In the genomic region with DNA sequence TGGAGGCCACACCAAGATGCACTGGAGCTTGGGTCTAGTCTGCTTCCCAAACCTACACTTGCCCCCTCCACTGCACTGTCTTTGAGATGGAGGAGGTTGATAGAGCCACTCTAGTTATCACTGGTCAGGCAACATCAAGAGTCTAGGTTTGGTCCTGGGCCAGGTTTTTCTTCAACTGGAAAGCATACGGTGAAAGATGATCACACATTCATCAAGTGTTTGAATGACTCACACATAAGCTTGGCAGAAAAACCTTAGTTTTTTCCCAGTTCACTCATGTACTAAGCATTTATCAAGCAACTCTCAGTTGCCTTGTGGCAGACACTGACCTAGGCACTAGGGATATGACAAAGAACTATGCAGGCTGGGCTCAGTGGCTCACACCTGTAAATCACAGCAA, we compare ENCODE assay signal across 11 cellular contexts.
A peak's percentile ranks its signal among the peaks of the same experiment; 100 is the strongest.
DNase-seq lines count a peak whose midpoint lies in the region; ATAC-seq, FAIRE-seq and TF ChIP-seq lines count a peak whose summit lies in the region.
"Had no signal": no experiment of that assay in that cellular context is flagged by ENCODE, and none has a peak within 500 bp of the region (broad histone marks: within the 10 kb centered on the region; RNA-seq: fewer than 3 reads in every experiment).

No MANE protein-coding gene starts in this region.

- no peaks in the 10 kb centered on the region for H3K36me3 Mint-ChIP-seq in astrocyte (ENCODE audit: low read depth, unreplicated experiment)
- H3K36me3 Mint-ChIP-seq: memory B cell had no signal

- FAIRE-seq in astrocyte (lab: Jason Lieb, UNC) (peak; percentile 99), islet of Langerhans (lab: Jason Lieb, UNC) (peak; percentile 83)

- intact Hi-C loops in IMR-90 (cut with micrococcal nuclease) (no loop called here), ascending aorta (cut with DNase I) (no loop called here)

- CTCF ChIA-PET in IMR-90 (lab: Yijun Ruan, JAX) = interaction anchor here (1.7 kb wide), 1 partner anchor 11 kb away, joined by 6 read pairs; no protein-coding TSS in a partner anchor

- H3K9me1 ChIP-seq in IMR-90 (ENCODE audit: insufficient read depth, low read length) = no peaks in the 10 kb centered on the region

- H3K27ac ChIP-seq in IMR-90 (ENCODE audit: insufficient read depth, low read length) = no peak overlapping the region
- no peak overlapping the region for H3K27ac ChIP-seq in astrocyte (ENCODE audit: low read depth, low read length)
- no peak overlapping the region for H3K27ac ChIP-seq in ascending aorta
- H3K27ac ChIP-seq: right lobe of liver had no signal

- H3K4me2 ChIP-seq in IMR-90 (ENCODE audit: low read depth, low read length) (no peak overlapping the region), astrocyte (ENCODE audit: low read length) (peak overlapping the region; percentile 15)

- H4K8ac ChIP-seq in IMR-90 (ENCODE audit: low read depth in 2 of 2, low read length in 2 of 2) = no peak overlapping the region

- 0% methylated on average over 1 of the region's 1 CpG; no CpG with 5 or more reads in 1 of the 2 experiments for WGBS in IMR-90 (ENCODE audit: extremely low coverage in 2 of 2, insufficient read length in 1 of 2), 2 experiments

- no peak for TF ChIP-seq POLR2A in IMR-90 (IDR thresholded peaks at IDR 0.05; ENCODE audit: low read depth, low read length)

- no peak overlapping the region for H3K4me3 Mint-ChIP-seq in astrocyte (ENCODE audit: unreplicated experiment)
- H3K4me3 Mint-ChIP-seq: memory B cell had no signal

- H3K27me3 Mint-ChIP-seq in astrocyte (ENCODE audit: low read depth, unreplicated experiment) = peaks cover 6% of the 10 kb centered on the region

- H2BK120ac ChIP-seq in IMR-90 (ENCODE audit: low read depth, low read length) = no peak overlapping the region

- H3K4me3 ChIP-seq in IMR-90 (ENCODE audit: insufficient read depth, low read depth, low read length) (no peak overlapping the region), astrocyte (ENCODE audit: insufficient read depth, low read depth, low read length) (no peak overlapping the region), ascending aorta (no peak overlapping the region)
- H3K4me3 ChIP-seq: right lobe of liver had no signal

- H3K36me3 ChIP-seq in IMR-90 (ENCODE audit: control insufficient read depth, insufficient read depth, low read length) = no peaks in the 10 kb centered on the region
- H3K36me3 ChIP-seq in astrocyte (ENCODE audit: insufficient read depth, low read length) = no peaks in the 10 kb centered on the region
- no peaks in the 10 kb centered on the region for H3K36me3 ChIP-seq in ascending aorta
- H3K36me3 ChIP-seq: right lobe of liver had no signal

- H4K5ac ChIP-seq in IMR-90 (ENCODE audit: low read depth, low read length) = no peak overlapping the region

- H3K56ac ChIP-seq in IMR-90 (ENCODE audit: extremely low read depth, insufficient read depth, low read length) = no peak overlapping the region

- no peak for TF ChIP-seq RAD21 in IMR-90 (IDR thresholded peaks at IDR 0.05; ENCODE audit: low read length)

- no peak overlapping the region for H2AK5ac ChIP-seq in IMR-90 (ENCODE audit: low read depth, low read length)

- H2BK15ac ChIP-seq in IMR-90 (ENCODE audit: low read depth, low read length) = no peak overlapping the region

- no peaks in the 10 kb centered on the region for H3K9me3 ChIP-seq in IMR-90 (ENCODE audit: control insufficient read depth, insufficient read depth, low read length)
- H3K9me3 ChIP-seq in astrocyte (ENCODE audit: insufficient read depth, low read depth, low read length) = no peaks in the 10 kb centered on the region
- no peaks in the 10 kb centered on the region for H3K9me3 ChIP-seq in ascending aorta
- H3K9me3 ChIP-seq: right lobe of liver had no signal

- dilution Hi-C loops in IMR-90 (cut with HindIII; ENCODE audit: low sequenced_read_pairs, unreplicated experiment) = no loop called here

- POLR2A ChIA-PET in IMR-90 (lab: Charles Lee; ENCODE audit: unreplicated experiment) = no interaction called here

- H2BK5ac ChIP-seq in IMR-90 (ENCODE audit: low read depth, low read length, poor library complexity, severe bottlenecking) = no peak overlapping the region

- H3K4me1 ChIP-seq in IMR-90 (ENCODE audit: control insufficient read depth, insufficient read depth, low read length) = peaks cover 9% of the 10 kb centered on the region
- H3K4me1 ChIP-seq in astrocyte (ENCODE audit: insufficient read depth, low read length) = peaks cover 10% of the 10 kb centered on the region
- H3K4me1 ChIP-seq in ascending aorta = no peaks in the 10 kb centered on the region
- H3K4me1 ChIP-seq: right lobe of liver had no signal

- TF ChIP-seq CTCF in IMR-90 (conservative IDR thresholded peaks at IDR 0.05; ENCODE audit: low read depth, low read length) (no peak), astrocyte (IDR thresholded peaks at IDR 0.05; ENCODE audit: insufficient read depth, low read depth, low read length) (no peak), GM13976 (IDR thresholded peaks at IDR 0.05; ENCODE audit: borderline replicate concordance, control extremely low read depth, extremely low read depth, insufficient read depth, missing control alignments) (no peak), ascending aorta (IDR thresholded peaks at IDR 0.05) (no peak)

- no peak overlapping the region for H3K4ac ChIP-seq in IMR-90 (ENCODE audit: low read depth, low read length)

- no peaks in the 10 kb centered on the region for H3K79me2 ChIP-seq in astrocyte (ENCODE audit: insufficient read depth, low read length)

- H3K14ac ChIP-seq in IMR-90 (replicated peaks; ENCODE audit: low read depth, low read length) = no peak overlapping the region

- no peak overlapping the region for H3K9ac ChIP-seq in IMR-90 (ENCODE audit: low read depth, low read length)
- H3K9ac ChIP-seq in astrocyte (ENCODE audit: low read length) = no peak overlapping the region

- H4K20me1 ChIP-seq in IMR-90 (ENCODE audit: insufficient read depth, low read length) (no peaks in the 10 kb centered on the region), astrocyte (ENCODE audit: insufficient read depth, low read length) (no peaks in the 10 kb centered on the region)

- H3K18ac ChIP-seq in IMR-90 (ENCODE audit: low read depth, low read length) = no peak overlapping the region

- H2AK9ac ChIP-seq in IMR-90 (replicated peaks; ENCODE audit: low read depth, low read length, poor library complexity) = peak overlapping the region; percentile 12

- H3K23ac ChIP-seq in IMR-90 (ENCODE audit: low read depth, low read length) = no peak overlapping the region

- H3K79me1 ChIP-seq in IMR-90 (ENCODE audit: low read depth in 1 of 2, low read length in 2 of 2) = no peaks in the 10 kb centered on the region

- H3K27ac Mint-ChIP-seq in astrocyte (ENCODE audit: unreplicated experiment) = no peak overlapping the region
- H3K27ac Mint-ChIP-seq: memory B cell had no signal

- peaks cover 8% of the 10 kb centered on the region for H3K4me1 Mint-ChIP-seq in astrocyte (ENCODE audit: low read depth, unreplicated experiment)
- H3K4me1 Mint-ChIP-seq: memory B cell had no signal

- BruUV-seq in IMR-90 (replicated peaks; lab: Mats Ljungman, UMichigan) = no TSS peak

- peak; percentile 33 for DNase-seq in Caki2 (ENCODE audit: low read depth)
- peak; percentile 94 for DNase-seq in IMR-90
- peak; percentile 97 for DNase-seq in astrocyte (ENCODE audit: low read depth)
- no peak for DNase-seq in GM13976 (ENCODE audit: low spot score)
- no peak for DNase-seq in ascending aorta (ENCODE audit: low spot score in 2 of 2)
- DNase-seq: right lobe of liver; stimulated activated naive CD8-positive, alpha-beta T cell treated with anti-CD3 and anti-CD28 coated beads, Interleukin-15, Interleukin-2, amounts not matched to agents 100 U/mL and 50 U/mL, for 24 hours had no signal

- H3K27me3 ChIP-seq in IMR-90 (ENCODE audit: control insufficient read depth, insufficient read depth, low read length) (peaks cover 2% of the 10 kb centered on the region), astrocyte (ENCODE audit: insufficient read depth, low read length) (no peaks in the 10 kb centered on the region), ascending aorta (no peaks in the 10 kb centered on the region)
- H3K27me3 ChIP-seq: right lobe of liver had no signal

- ATAC-seq in IMR-90 (ENCODE audit: low read depth) (peak; percentile 74), GM18867 (IDR thresholded peaks at IDR 0.05; ENCODE audit: unreplicated experiment) (no peak), GM18858 (IDR thresholded peaks at IDR 0.05; ENCODE audit: unreplicated experiment) (no peak)
- ATAC-seq: stimulated activated naive CD8-positive, alpha-beta T cell treated with anti-CD3 and anti-CD28 coated beads, Interleukin-15, Interleukin-2, amounts not matched to agents 100 U/mL and 50 U/mL, for 24 hours had no signal

- no peak overlapping the region for H4K91ac ChIP-seq in IMR-90 (ENCODE audit: insufficient read depth, low read depth, low read length)

- no peak overlapping the region for H2BK20ac ChIP-seq in IMR-90 (ENCODE audit: low read depth, low read length)

- H3K9me3 Mint-ChIP-seq in astrocyte (ENCODE audit: unreplicated experiment) = peaks cover 7% of the 10 kb centered on the region
- H3K9me3 Mint-ChIP-seq: memory B cell had no signal

- no peak overlapping the region for H2AFZ ChIP-seq in IMR-90 (replicated peaks; ENCODE audit: low read length, poor library complexity)
- H2AFZ ChIP-seq in astrocyte (ENCODE audit: low read depth, low read length) = no peak overlapping the region

- in situ Hi-C loops in Caki2 (cut with HindIII; ENCODE audit: low pct_unique_long_range_greater_than_20kb, low sequenced_read_pairs) (no loop called here), IMR-90 (cut with MboI; ENCODE audit: low sequenced_read_pairs) (no loop called here), GM13976 (cut with MboI; ENCODE audit: low sequenced_read_pairs, unreplicated experiment) (no loop called here)

TF ChIP-seq in IMR-90, 13 proteins besides CTCF, POLR2A, EP300 and RAD21:
- TF ChIP-seq, protein P1, sequence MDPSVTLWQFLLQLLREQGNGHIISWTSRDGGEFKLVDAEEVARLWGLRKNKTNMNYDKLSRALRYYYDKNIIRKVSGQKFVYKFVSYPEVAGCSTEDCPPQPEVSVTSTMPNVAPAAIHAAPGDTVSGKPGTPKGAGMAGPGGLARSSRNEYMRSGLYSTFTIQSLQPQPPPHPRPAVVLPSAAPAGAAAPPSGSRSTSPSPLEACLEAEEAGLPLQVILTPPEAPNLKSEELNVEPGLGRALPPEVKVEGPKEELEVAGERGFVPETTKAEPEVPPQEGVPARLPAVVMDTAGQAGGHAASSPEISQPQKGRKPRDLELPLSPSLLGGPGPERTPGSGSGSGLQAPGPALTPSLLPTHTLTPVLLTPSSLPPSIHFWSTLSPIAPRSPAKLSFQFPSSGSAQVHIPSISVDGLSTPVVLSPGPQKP (IDR thresholded peaks at IDR 0.05; ENCODE audit: borderline replicate concordance, low read depth, low read length) = no peak
- peak; percentile 47 for TF ChIP-seq FOS (IDR thresholded peaks at IDR 0.05; ENCODE audit: low read depth, low read length)
- TF ChIP-seq NFE2L2 (IDR thresholded peaks at IDR 0.05; ENCODE audit: low read depth, low read length) = no peak
TF ChIP-seq in IMR-90: peak in this region for 1.

Comparison
In these comparisons a context has a peak if more than half of its experiments do, and no peak if none do; other contexts are left out.
1. DNase-seq: peak in Caki2 (single experiment), IMR-90 (single experiment) and astrocyte (single experiment); none in GM13976 (single experiment) and ascending aorta (0 of 2).